11 cellular contexts compared by ENCODE assay signal in the genomic region with DNA sequence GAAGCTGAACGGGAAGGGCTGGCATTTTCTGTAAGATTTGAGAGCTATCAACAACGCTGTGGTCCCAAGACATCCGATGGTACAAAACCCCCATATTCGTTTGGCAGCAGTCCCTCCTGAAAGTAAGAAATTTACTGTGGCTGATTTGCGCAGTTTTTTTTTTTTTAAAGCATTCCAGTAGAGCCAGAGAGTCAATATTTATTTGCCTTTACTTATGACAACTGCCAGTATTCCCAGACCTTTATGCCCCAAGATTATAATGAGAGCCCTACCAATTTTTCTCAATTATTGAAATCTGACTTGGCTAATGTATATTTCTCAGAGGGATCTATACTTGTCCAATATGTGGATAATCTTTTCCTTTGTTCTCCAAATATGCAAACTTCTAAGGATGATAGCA.
"Had no signal": no experiment of that assay in that cellular context is flagged by ENCODE, and none has a peak within 500 bp of the region (broad histone marks: within the 10 kb centered on the region; RNA-seq: fewer than 3 reads in every experiment).

No MANE protein-coding gene starts in this region.

- H3K4me3 ChIP-seq: GM23248, GM23338, HAP-1 had no signal

- H2AFZ ChIP-seq: GM23248, GM23338 had no signal

- ATAC-seq: GM23338, HCT116 had no signal

- FAIRE-seq: H1, H54 had no signal

- H3K9ac ChIP-seq: GM23248 had no signal

- DNase-seq: GM23248, GOT3, H7, H9, HCEC 1CT, HFFc6 had no signal

- H3K4me2 ChIP-seq: GM23338 had no signal

- H3K9me3 ChIP-seq: HAP-1 had no signal

- H3K27ac ChIP-seq: GM23248 had no signal

- H3K36me3 ChIP-seq: HAP-1 had no signal
